Comparison of ENCODE assay signal across 8 cellular contexts in the genomic region with DNA sequence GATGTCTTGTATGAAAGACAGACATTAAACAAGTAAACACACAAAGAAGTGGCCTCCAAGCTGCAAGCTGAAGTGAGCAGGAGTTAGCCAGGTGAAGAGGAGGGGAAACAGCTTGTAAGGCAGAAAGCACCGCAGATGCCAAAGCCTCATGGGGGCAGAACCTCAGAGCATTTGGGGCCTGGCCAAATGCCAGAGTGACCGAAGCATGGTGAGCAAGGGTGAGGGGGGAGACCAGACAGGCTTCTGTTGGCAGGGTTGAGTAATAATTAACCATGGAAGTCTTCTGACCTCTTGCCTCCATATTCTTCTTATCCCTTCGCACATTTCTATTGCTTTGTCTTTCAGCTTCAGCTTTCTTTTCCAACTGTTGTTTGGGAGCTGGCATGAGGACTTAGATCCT. TPM values are rescaled to one million over a fixed set of nuclear protein-coding genes. Genes with fewer than 3 reads are reported as not detected.
DNase-seq lines count a peak whose midpoint lies in the region; ATAC-seq and TF ChIP-seq lines count a peak whose summit lies in the region.
"Had no signal": no experiment of that assay in that cellular context is flagged by ENCODE, and none has a peak within 500 bp of the region (broad histone marks: within the 10 kb centered on the region; RNA-seq: fewer than 3 reads in every experiment).

No MANE protein-coding gene starts in this region.

- no peak for TF ChIP-seq CTCF in VCaP (conservative IDR thresholded peaks at IDR 0.05)

- peaks cover 8% of the 10 kb centered on the region for H3K27me3 Mint-ChIP-seq in stimulated activated memory B cell treated with anti-CD40 and anti-IgM and Interleukin-4, amounts not matched to agents 10 μg/mL and 1 μg/mL and 100 μg/mL, for 72 hours

- ATAC-seq in GM19463 (IDR thresholded peaks at IDR 0.05; ENCODE audit: unreplicated experiment) (peak; percentile 95), GM21723 (IDR thresholded peaks at IDR 0.05; ENCODE audit: unreplicated experiment) (no peak), GM21367 (IDR thresholded peaks at IDR 0.05; ENCODE audit: unreplicated experiment) (no peak)
- peak; percentile 95 for ATAC-seq in stimulated activated memory B cell treated with anti-CD40 and anti-IgM and Interleukin-4, amounts not matched to agents 10 μg/mL and 1 μg/mL and 100 μg/mL, for 72 hours

- peak overlapping the region; percentile 26 for H3K27ac Mint-ChIP-seq in stimulated activated memory B cell treated with anti-CD40 and anti-IgM and Interleukin-4, amounts not matched to agents 10 μg/mL and 1 μg/mL and 100 μg/mL, for 72 hours

- peak; percentile 19 for DNase-seq in LHCN-M2 (ENCODE audit: low read depth)
- no peak for DNase-seq in hepatic stellate cell (ENCODE audit: low spot score)
- DNase-seq: activated CD4-positive, alpha-beta T cell treated with anti-CD3 and anti-CD28 coated beads, Interleukin-2, amount 50 U/mL, for 1 hour had no signal

- H3K4me1 Mint-ChIP-seq in stimulated activated memory B cell treated with anti-CD40 and anti-IgM and Interleukin-4, amounts not matched to agents 10 μg/mL and 1 μg/mL and 100 μg/mL, for 72 hours = peaks cover 27% of the 10 kb centered on the region

- H3K36me3 Mint-ChIP-seq in stimulated activated memory B cell treated with anti-CD40 and anti-IgM and Interleukin-4, amounts not matched to agents 10 μg/mL and 1 μg/mL and 100 μg/mL, for 72 hours = no peaks in the 10 kb centered on the region

- no peaks in the 10 kb centered on the region for H3K9me3 Mint-ChIP-seq in stimulated activated memory B cell treated with anti-CD40 and anti-IgM and Interleukin-4, amounts not matched to agents 10 μg/mL and 1 μg/mL and 100 μg/mL, for 72 hours

- H3K4me3 Mint-ChIP-seq in stimulated activated memory B cell treated with anti-CD40 and anti-IgM and Interleukin-4, amounts not matched to agents 10 μg/mL and 1 μg/mL and 100 μg/mL, for 72 hours = peak overlapping the region; percentile 8

- peak overlapping the region; percentile 63 for H3K27ac ChIP-seq in VCaP

RNA-seq across cellular contexts. Expression of a gene that starts 5.6 kb away (rescaled TPM):
- 0.13 and 0.57 TPM in 2 replicates for total RNA-seq in LHCN-M2 (2014; rRNA removed)
- polyA plus RNA-seq in LHCN-M2 (2012) = 0.26 TPM

RNA-seq across cellular contexts. Expression of a gene that starts 25.4 kb away (rescaled TPM):
- 39.5 and 45.9 TPM in 2 replicates for total RNA-seq in LHCN-M2 (2014; rRNA removed)
- polyA plus RNA-seq in LHCN-M2 (2012) = 10.8 TPM

Comparison
In these comparisons a context has a peak if more than half of its experiments do, and no peak if none do; other contexts are left out.
1. ATAC-seq: peak in GM19463 (single experiment) and stimulated activated memory B cell treated with anti-CD40 and anti-IgM and Interleukin-4, amounts not matched to agents 10 μg/mL and 1 μg/mL and 100 μg/mL, for 72 hours (single experiment); none in GM21723 (single experiment) and GM21367 (single experiment).